15 cellular contexts compared by ENCODE assay signal in genomic region chr7:139594911-139595476, GRCh38.
"Had no signal": no experiment of that assay in that cellular context is flagged by ENCODE, and none has a peak within 500 bp of the region (broad histone marks: within the 10 kb centered on the region; RNA-seq: fewer than 3 reads in every experiment).

No MANE protein-coding gene starts in this region.

- H3K27ac Mint-ChIP-seq: activated CD4-positive, alpha-beta memory T cell treated with anti-CD3 and anti-CD28 coated beads for 36 hours; activated naive CD4-positive, alpha-beta T cell treated with anti-CD3 and anti-CD28 coated beads, Interleukin-2, amount 10 ng/mL, durations not matched to agents 7 days and 5 days had no signal

- H3K4me3 Mint-ChIP-seq: activated CD4-positive, alpha-beta memory T cell treated with anti-CD3 and anti-CD28 coated beads for 36 hours; activated naive CD4-positive, alpha-beta T cell treated with anti-CD3 and anti-CD28 coated beads, Interleukin-2, amount 10 ng/mL, durations not matched to agents 7 days and 5 days; activated T-helper 17 cell treated with anti-CD3 and anti-CD28 coated beads, Interleukin-2, amount 50 U/mL, for 72 hours; brain had no signal

- H3K4me1 ChIP-seq: sigmoid colon, SJSA1, upper lobe of left lung had no signal

- H3K4me1 Mint-ChIP-seq: activated naive CD4-positive, alpha-beta T cell treated with anti-CD3 and anti-CD28 coated beads, Interleukin-2, amount 10 ng/mL, durations not matched to agents 7 days and 5 days; activated T-helper 17 cell treated with anti-CD3 and anti-CD28 coated beads, Interleukin-2, amount 50 U/mL, for 72 hours had no signal

- H3K27me3 ChIP-seq: esophagus squamous epithelium, gastroesophageal sphincter, sigmoid colon, SJSA1, upper lobe of left lung had no signal

- H3K27ac ChIP-seq: esophagus squamous epithelium, gastroesophageal sphincter, sigmoid colon, SJSA1, upper lobe of left lung had no signal

- H3K4me3 ChIP-seq: esophagus squamous epithelium, gastroesophageal sphincter, sigmoid colon, SJSA1, upper lobe of left lung had no signal

- DNase-seq: activated CD4-positive, alpha-beta memory T cell treated with anti-CD3 and anti-CD28 coated beads for 36 hours; activated CD4-positive, alpha-beta T cell treated with anti-CD3 and anti-CD28 coated beads for 1 hour; activated naive CD4-positive, alpha-beta T cell treated with anti-CD3 and anti-CD28 coated beads, Interleukin-2, amount 10 ng/mL, durations not matched to agents 7 days and 5 days; activated T-cell treated with anti-CD3 and anti-CD28 coated beads for 4 hours; esophagus squamous epithelium; kidney glomerular epithelial cell; sigmoid colon; stimulated activated CD4-positive, alpha-beta T cell treated with anti-CD3 and anti-CD28 coated beads, Interleukin-12 subunit alpha, Interleukin-12 subunit beta, amount 100 ng/mL, for 4 hours; stimulated activated naive CD4-positive, alpha-beta T cell; SW 1271 had no signal

- H3K27me3 Mint-ChIP-seq: activated CD4-positive, alpha-beta memory T cell treated with anti-CD3 and anti-CD28 coated beads for 36 hours; activated naive CD4-positive, alpha-beta T cell treated with anti-CD3 and anti-CD28 coated beads, Interleukin-2, amount 10 ng/mL, durations not matched to agents 7 days and 5 days; activated T-helper 17 cell treated with anti-CD3 and anti-CD28 coated beads, Interleukin-2, amount 50 U/mL, for 72 hours; brain had no signal

- ATAC-seq: activated T-helper 17 cell treated with anti-CD3 and anti-CD28 coated beads, Interleukin-2, amount 50 U/mL, for 72 hours had no signal

- H3K9me3 Mint-ChIP-seq: activated CD4-positive, alpha-beta memory T cell treated with anti-CD3 and anti-CD28 coated beads for 36 hours; activated naive CD4-positive, alpha-beta T cell treated with anti-CD3 and anti-CD28 coated beads, Interleukin-2, amount 10 ng/mL, durations not matched to agents 7 days and 5 days; activated T-helper 17 cell treated with anti-CD3 and anti-CD28 coated beads, Interleukin-2, amount 50 U/mL, for 72 hours; brain had no signal

- H3K9me3 ChIP-seq: esophagus squamous epithelium, gastroesophageal sphincter, sigmoid colon, SJSA1, upper lobe of left lung had no signal
